ENCODE assay signal across 1 cellular context in genomic region chr14:22084393-22085281, GRCh38.
TF ChIP-seq lines count a peak whose summit lies in the region.

No MANE protein-coding gene starts in this region.

TF ChIP-seq in H1, 55 proteins besides CTCF, POLR2A, EP300 and RAD21 (continued from another document):
- TF ChIP-seq USF2 (IDR thresholded peaks at IDR 0.05; ENCODE audit: low read length) (no peak), ATF2 (IDR thresholded peaks at IDR 0.05; ENCODE audit: low read length) (no peak), POLR2AphosphoS5 (IDR thresholded peaks at IDR 0.05; ENCODE audit: low read depth, low read length) (no peak), POU5F1 (IDR thresholded peaks at IDR 0.05; ENCODE audit: low read depth, low read length) (no peak), SUZ12 (IDR thresholded peaks at IDR 0.05; ENCODE audit: low read length) (no peak), ASH2L (IDR thresholded peaks at IDR 0.05; ENCODE audit: low read length) (no peak), HDAC2 (IDR thresholded peaks at IDR 0.05; ENCODE audit: borderline replicate concordance in 1 of 2, low read depth in 2 of 2, low read length in 2 of 2) (no peak), EGR1 (IDR thresholded peaks at IDR 0.05; ENCODE audit: borderline replicate concordance, low read depth, low read length) (no peak), TEAD4 (IDR thresholded peaks at IDR 0.05; ENCODE audit: low read depth, low read length) (no peak)
